ENCODE assay signal across 1 cellular context in the genomic region with DNA sequence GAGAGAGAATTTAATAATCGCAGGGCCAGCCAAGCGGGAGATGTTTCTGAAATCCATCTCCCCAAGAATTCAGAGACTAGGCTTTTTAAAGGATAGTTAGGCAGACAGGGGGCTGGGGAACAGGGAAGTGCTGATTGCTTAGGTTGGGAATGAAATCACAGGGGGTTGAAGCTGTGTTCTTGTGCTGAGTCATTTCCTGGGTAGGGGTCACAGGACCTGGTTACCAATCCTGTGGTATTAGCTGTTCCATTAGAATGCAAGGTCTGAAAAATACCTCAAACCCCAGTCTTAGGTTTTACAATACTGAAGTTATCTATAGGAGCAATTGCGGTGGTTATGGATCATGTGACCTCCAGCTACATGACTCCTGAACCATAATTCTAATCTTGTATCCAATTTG.
TF ChIP-seq lines count a peak whose summit lies in the region.

No MANE protein-coding gene starts in this region.

TF ChIP-seq in HepG2, 621 proteins besides CTCF, POLR2A, EP300 and RAD21:
- peak; percentile 46 for TF ChIP-seq FOSL2 (CRISPR knock-in tag; IDR thresholded peaks at IDR 0.05)
- no peak for TF ChIP-seq MAFF (IDR thresholded peaks at IDR 0.05; ENCODE audit: low read depth, low read length)
- TF ChIP-seq TCF7L2 (IDR thresholded peaks at IDR 0.05; ENCODE audit: low read depth, low read length): no peak
- TF ChIP-seq ZNF441 (CRISPR knock-in tag; IDR thresholded peaks at IDR 0.05; ENCODE audit: borderline replicate concordance): peak; percentile 46; the same call in 1 of the 2 replicates
- 0 out of 2 replicates have a peak, but pooled peaks have one; percentile 37 for TF ChIP-seq NFE2L2 (IDR thresholded peaks at IDR 0.05; ENCODE audit: low read length)
- TF ChIP-seq THAP11 (CRISPR knock-in tag; IDR thresholded peaks at IDR 0.05): no peak
- TF ChIP-seq MTA3 (CRISPR knock-in tag; IDR thresholded peaks at IDR 0.05): no peak
- TF ChIP-seq SMAD9 (CRISPR knock-in tag; IDR thresholded peaks at IDR 0.05): no peak
- TF ChIP-seq NFIB (CRISPR knock-in tag; IDR thresholded peaks at IDR 0.05; ENCODE audit: borderline replicate concordance): no peak
